ENCODE assay signal across 1 cellular context in the genomic region with DNA sequence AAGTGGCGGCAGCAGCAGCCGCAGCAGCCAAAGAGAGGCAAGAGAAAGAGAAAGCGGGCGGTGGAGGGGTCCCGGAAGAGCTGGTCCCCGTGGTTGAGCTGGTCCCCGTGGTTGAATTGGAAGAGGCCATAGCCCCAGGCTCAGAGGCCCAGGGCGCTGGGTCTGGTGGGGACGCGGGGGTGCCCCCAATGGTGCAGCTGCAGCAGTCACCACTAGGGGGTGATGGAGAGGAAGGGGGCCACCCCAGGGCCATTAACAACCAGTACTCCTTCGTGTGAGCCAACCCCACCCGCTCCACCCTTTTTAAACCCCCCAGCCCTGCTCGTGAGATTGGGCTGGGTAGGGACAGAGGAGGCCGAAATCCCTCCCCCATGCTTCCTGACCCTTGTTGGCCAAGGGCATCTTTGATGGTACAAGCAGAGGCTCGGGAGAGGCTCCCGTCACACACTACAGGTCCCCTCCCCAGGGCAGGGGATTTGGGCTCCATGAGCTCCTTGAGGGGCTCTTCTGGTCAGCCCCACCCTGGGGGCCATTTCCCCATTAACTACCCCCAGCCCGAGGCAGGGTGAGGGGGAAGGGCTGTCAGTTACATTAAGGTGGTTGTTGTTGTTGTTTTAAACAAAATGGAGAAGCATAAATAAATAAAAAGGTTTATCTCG.
TF ChIP-seq lines count a peak whose summit lies in the region.

No MANE protein-coding gene starts in this region.

TF ChIP-seq in IMR-90, 13 proteins besides CTCF, POLR2A, EP300 and RAD21:
- TF ChIP-seq SMC3 (IDR thresholded peaks at IDR 0.05; ENCODE audit: low read depth, low read length) (peak; percentile 29; the same call in 1 of the 2 replicates), RFX5 (IDR thresholded peaks at IDR 0.05; ENCODE audit: low read depth, low read length) (no peak), MAZ (IDR thresholded peaks at IDR 0.05; ENCODE audit: borderline replicate concordance, low read depth, low read length) (peak; percentile 63; the same call in 1 of the 2 replicates)
